ENCODE assay signal across 20 cellular contexts in genomic region chr11:76558891-76559290, GRCh38.
A peak's percentile ranks its signal among the peaks of the same experiment; 100 is the strongest.
DNase-seq lines count a peak whose midpoint lies in the region; ATAC-seq, FAIRE-seq and TF ChIP-seq lines count a peak whose summit lies in the region.
"Had no signal": no experiment of that assay in that cellular context is flagged by ENCODE, and none has a peak within 500 bp of the region (broad histone marks: within the 10 kb centered on the region; RNA-seq: fewer than 3 reads in every experiment).

No MANE protein-coding gene starts in this region.

- no peak for ATAC-seq in HepG2
- no peak for ATAC-seq in right lobe of liver
- ATAC-seq in HG03159 (IDR thresholded peaks at IDR 0.05; ENCODE audit: unreplicated experiment) = no peak
- ATAC-seq: A549; CD8-positive, alpha-beta T cell; GM23338; HCT116 had no signal

- peaks cover 38% of the 10 kb centered on the region for H3K4me1 Mint-ChIP-seq in activated CD4-positive, alpha-beta memory T cell treated with anti-CD3 and anti-CD28 coated beads, Interleukin-2, amount 10 ng/mL, durations not matched to agents 7 days and 5 days
- H3K4me1 Mint-ChIP-seq: CD14-positive monocyte had no signal

- no peak for TF ChIP-seq POLR2A in HepG2 (IDR thresholded peaks at IDR 0.05; ENCODE audit: insufficient read depth in 1 of 2, low read depth in 2 of 2, low read length in 2 of 2)
- TF ChIP-seq POLR2A in right lobe of liver (IDR thresholded peaks at IDR 0.05) = no peak
- no peak for TF ChIP-seq POLR2A in H54 (IDR thresholded peaks at IDR 0.05; ENCODE audit: low read depth, low read length)

- POLR2A ChIA-PET in HepG2 (lab: Yijun Ruan, JAX) = no interaction called here
- POLR2A ChIA-PET in activated CD4-positive, alpha-beta memory T cell treated with anti-CD3 and anti-CD28 coated beads, Interleukin-2, amount 10 ng/mL, durations not matched to agents 7 days and 5 days (lab: Charles Lee) = no interaction called here

- CTCF ChIA-PET in HepG2 (lab: Yijun Ruan, JAX; ENCODE audit: low intra/inter-chr PET ratio, low total read pairs) = no interaction called here
- CTCF ChIA-PET in activated CD4-positive, alpha-beta memory T cell treated with anti-CD3 and anti-CD28 coated beads, Interleukin-2, amount 10 ng/mL, durations not matched to agents 7 days and 5 days (lab: Charles Lee) = no interaction called here

- DNase-seq in HepG2 (ENCODE audit: low spot score) = no peak
- no peak for DNase-seq in right lobe of liver
- no peak for DNase-seq in activated CD4-positive, alpha-beta memory T cell treated with anti-CD3 and anti-CD28 coated beads, Interleukin-2, amount 10 ng/mL, durations not matched to agents 7 days and 5 days
- peak; percentile 52 for DNase-seq in fibroblast of peridontal ligament (ENCODE audit: extremely low read depth)
- no peak for DNase-seq in H54 (ENCODE audit: insufficient read length, low spot score)
- no peak for DNase-seq in NCI-H187 treated with DMSO at 0.1 percent for 48 hours (lab: John Stamatoyannopoulos, UW)
- DNase-seq: AML-193; Calu3; CD8-positive, alpha-beta T cell; DMS79 treated with DMSO at 0.1 percent for 48 hours; GF-D8; H7; HFFc6 had no signal

- H3K4me1 ChIP-seq in HepG2 (ENCODE audit: insufficient read depth, low read length) (no peaks in the 10 kb centered on the region), right lobe of liver (no peaks in the 10 kb centered on the region)
- H3K4me1 ChIP-seq: A549 had no signal

- H3K9me3 Mint-ChIP-seq in activated CD4-positive, alpha-beta memory T cell treated with anti-CD3 and anti-CD28 coated beads, Interleukin-2, amount 10 ng/mL, durations not matched to agents 7 days and 5 days = no peaks in the 10 kb centered on the region
- H3K9me3 Mint-ChIP-seq: CD8-positive, alpha-beta T cell; GM23338 had no signal

- TF ChIP-seq RAD21 in HepG2 (CRISPR knock-in tag; IDR thresholded peaks at IDR 0.05) = no peak

- TF ChIP-seq EP300 in HepG2 (IDR thresholded peaks at IDR 0.05; ENCODE audit: low read depth in 2 of 2, low read length in 2 of 2) (no peak), HepG2 (CRISPR knock-in tag; IDR thresholded peaks at IDR 0.05; ENCODE audit: borderline replicate concordance) (no peak)

- peak overlapping the region; percentile 77 for H3K27ac Mint-ChIP-seq in activated CD4-positive, alpha-beta memory T cell treated with anti-CD3 and anti-CD28 coated beads, Interleukin-2, amount 10 ng/mL, durations not matched to agents 7 days and 5 days
- H3K27ac Mint-ChIP-seq: CD14-positive monocyte; CD8-positive, alpha-beta T cell; GM23338; HFFc6 had no signal

- peaks cover 0 to 9% of the 10 kb centered on the region in 2 experiments; a peak in 1 of 5 replicates for H3K27me3 ChIP-seq in HepG2 (ENCODE audit: control insufficient read depth in 1 of 2, insufficient read depth in 2 of 2, low read length in 2 of 2)
- H3K27me3 ChIP-seq in right lobe of liver = no peaks in the 10 kb centered on the region

- no peak overlapping the region for H3K4me3 ChIP-seq in HepG2 (replicated peaks in 1 of 3; ENCODE audit: insufficient read depth in 1 of 3, low read depth in 2 of 3, low read length in 3 of 3)
- no peak overlapping the region for H3K4me3 ChIP-seq in right lobe of liver
- H3K4me3 ChIP-seq: A549, GM23338 had no signal

- FAIRE-seq in HepG2 (lab: Jason Lieb, UNC) (no peak), H54 (lab: Jason Lieb, UNC) (no peak)
- FAIRE-seq: A549, HTR-8/SVneo had no signal

- no peak overlapping the region for H3K9ac ChIP-seq in HepG2 (ENCODE audit: insufficient read depth, low read depth, low read length)

- TF ChIP-seq CTCF in HepG2 (CRISPR knock-in tag; IDR thresholded peaks at IDR 0.05) = no peak
- TF ChIP-seq CTCF in right lobe of liver (IDR thresholded peaks at IDR 0.05) = no peak

- no peak overlapping the region for H2AFZ ChIP-seq in HepG2 (ENCODE audit: low read length)
- H2AFZ ChIP-seq: GM23338 had no signal

- H3K27me3 Mint-ChIP-seq in activated CD4-positive, alpha-beta memory T cell treated with anti-CD3 and anti-CD28 coated beads, Interleukin-2, amount 10 ng/mL, durations not matched to agents 7 days and 5 days = peaks cover 4% of the 10 kb centered on the region

- H3K36me3 ChIP-seq in HepG2 (replicated peaks in 1 of 2; ENCODE audit: control insufficient read depth in 1 of 2, insufficient read depth in 2 of 2, low read length in 2 of 2) = no peaks in the 10 kb centered on the region
- no peaks in the 10 kb centered on the region for H3K36me3 ChIP-seq in right lobe of liver

- no peak overlapping the region for H3K27ac ChIP-seq in HepG2 (ENCODE audit: extremely low read length, insufficient read depth, low read length)
- H3K27ac ChIP-seq in right lobe of liver = no peak overlapping the region
- H3K27ac ChIP-seq: 22Rv1, A549 had no signal

- 6% methylated on average over 1 of the region's 1 CpG for WGBS in HepG2 (ENCODE audit: low lambda C conversion rate)
- WGBS in right lobe of liver (ENCODE audit: insufficient coverage, low coverage, low lambda C conversion rate, missing lambda C conversion rate) = 80% methylated on average over 1 of the region's 1 CpG

- peaks cover 3% of the 10 kb centered on the region for H3K36me3 Mint-ChIP-seq in activated CD4-positive, alpha-beta memory T cell treated with anti-CD3 and anti-CD28 coated beads, Interleukin-2, amount 10 ng/mL, durations not matched to agents 7 days and 5 days (ENCODE audit: low read depth)
- H3K36me3 Mint-ChIP-seq: CD14-positive monocyte; CD8-positive, alpha-beta T cell had no signal

- no TSS peak for BruUV-seq in HepG2 (replicated peaks; lab: Mats Ljungman, UMichigan)

- in situ Hi-C loops in HepG2 (cut with HindIII; ENCODE audit: extremely low pct_ligation_motif_present, low pct_unique_long_range_greater_than_20kb) = no loop called here

- no peaks in the 10 kb centered on the region for H3K79me2 ChIP-seq in HepG2 (ENCODE audit: insufficient read depth, low read length)

- H3K9me3 ChIP-seq in HepG2 (ENCODE audit: low read length) = no peaks in the 10 kb centered on the region
- no peaks in the 10 kb centered on the region for H3K9me3 ChIP-seq in right lobe of liver
- H3K9me3 ChIP-seq: A549 had no signal

- H4K20me1 ChIP-seq in HepG2 (ENCODE audit: insufficient read depth, low read length) = no peaks in the 10 kb centered on the region

- H3K4me2 ChIP-seq in HepG2 (ENCODE audit: low read depth, low read length) = no peak overlapping the region
- H3K4me2 ChIP-seq: A549, GM23338 had no signal

- H3K4me3 Mint-ChIP-seq in activated CD4-positive, alpha-beta memory T cell treated with anti-CD3 and anti-CD28 coated beads, Interleukin-2, amount 10 ng/mL, durations not matched to agents 7 days and 5 days = no peak overlapping the region
- H3K4me3 Mint-ChIP-seq: CD8-positive, alpha-beta T cell; GM23338; HFFc6 had no signal

- intact Hi-C loops in HepG2 (cut with micrococcal nuclease; ENCODE audit: unreplicated experiment) = no loop called here
- intact Hi-C loops in right lobe of liver (cut with DNase I) = no loop called here

TF ChIP-seq in HepG2, 621 proteins besides CTCF, POLR2A, EP300 and RAD21:
- TF ChIP-seq MNT (IDR thresholded peaks at IDR 0.05) = 0 out of 2 replicates have a peak, but pooled peaks have one; percentile 9
- TF ChIP-seq, protein P1, sequence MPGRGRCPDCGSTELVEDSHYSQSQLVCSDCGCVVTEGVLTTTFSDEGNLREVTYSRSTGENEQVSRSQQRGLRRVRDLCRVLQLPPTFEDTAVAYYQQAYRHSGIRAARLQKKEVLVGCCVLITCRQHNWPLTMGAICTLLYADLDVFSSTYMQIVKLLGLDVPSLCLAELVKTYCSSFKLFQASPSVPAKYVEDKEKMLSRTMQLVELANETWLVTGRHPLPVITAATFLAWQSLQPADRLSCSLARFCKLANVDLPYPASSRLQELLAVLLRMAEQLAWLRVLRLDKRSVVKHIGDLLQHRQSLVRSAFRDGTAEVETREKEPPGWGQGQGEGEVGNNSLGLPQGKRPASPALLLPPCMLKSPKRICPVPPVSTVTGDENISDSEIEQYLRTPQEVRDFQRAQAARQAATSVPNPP (CRISPR knock-in tag; IDR thresholded peaks at IDR 0.05) = no peak
TF ChIP-seq in HepG2: peak in this region for 1.
